In the genomic region with DNA sequence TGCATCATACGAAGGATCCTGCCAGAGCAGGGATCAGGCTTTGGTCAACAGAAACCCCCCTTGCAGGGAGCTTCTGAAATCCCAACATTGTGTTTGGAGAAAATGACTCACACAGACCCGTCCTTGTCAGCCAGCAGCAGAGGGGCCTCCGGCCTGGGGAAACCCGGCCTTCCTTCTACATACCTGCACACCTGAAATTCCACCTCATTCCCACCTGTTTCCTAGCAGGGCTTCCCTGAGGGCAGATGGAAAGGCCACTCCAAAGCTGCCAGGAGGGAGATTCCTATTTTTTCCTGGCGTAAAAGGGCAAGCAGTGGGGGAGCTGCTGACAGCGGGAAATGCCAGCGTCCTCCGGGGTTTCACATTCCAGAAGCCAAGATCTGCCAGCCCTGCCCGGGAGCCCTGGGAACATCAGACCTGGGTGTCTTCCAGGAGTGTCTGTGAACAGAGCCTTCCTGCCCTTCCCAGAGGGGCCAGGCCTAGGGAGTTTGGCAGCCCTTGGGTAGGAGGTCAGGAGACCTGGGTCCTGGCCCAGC, we compare ENCODE assay signal across 21 cellular contexts. TPM values are rescaled to one million over a fixed set of nuclear protein-coding genes. Genes with fewer than 3 reads are reported as not detected.
A peak's percentile ranks its signal among the peaks of the same experiment; 100 is the strongest.
DNase-seq lines count a peak whose midpoint lies in the region; ATAC-seq and TF ChIP-seq lines count a peak whose summit lies in the region.
"Had no signal": no experiment of that assay in that cellular context is flagged by ENCODE, and none has a peak within 500 bp of the region (broad histone marks: within the 10 kb centered on the region; RNA-seq: fewer than 3 reads in every experiment).

No MANE protein-coding gene starts in this region.

- no peaks in the 10 kb centered on the region for H3K9me3 Mint-ChIP-seq in endodermal cell
- H3K9me3 Mint-ChIP-seq: CD8-positive, alpha-beta T cell; HFFc6 had no signal

- H3K27ac ChIP-seq in right cardiac atrium (ENCODE audit: low read length) (no peak overlapping the region), PC-3 (ENCODE audit: low read length) (no peak overlapping the region), endodermal cell (ENCODE audit: low read depth, low read length) (no peak overlapping the region), trophoblast cell (ENCODE audit: low read depth, low read length) (no peak overlapping the region)
- H3K27ac ChIP-seq: BLaER1 treated with 17β-estradiol and CSF1 and Interleukin-3, amounts not matched to agents 10 nM and 100 nM had no signal

- H4K12ac ChIP-seq in trophoblast cell (ENCODE audit: low read depth, low read length) = no peak overlapping the region

- no peaks in the 10 kb centered on the region for H3K9me2 ChIP-seq in PC-3 (replicated peaks; ENCODE audit: low read length)

- H3K27ac Mint-ChIP-seq in endodermal cell = no peak overlapping the region
- H3K27ac Mint-ChIP-seq: CD8-positive, alpha-beta T cell; HFFc6 had no signal

- no peak overlapping the region for H3K23ac ChIP-seq in trophoblast cell (ENCODE audit: low read length)

- H3K36me3 Mint-ChIP-seq in endodermal cell (ENCODE audit: low read depth) = no peaks in the 10 kb centered on the region
- H3K36me3 Mint-ChIP-seq: CD8-positive, alpha-beta T cell had no signal

- no peak overlapping the region for H3K4ac ChIP-seq in trophoblast cell (ENCODE audit: low read depth, low read length)

- no peaks in the 10 kb centered on the region for H3K79me2 ChIP-seq in PC-3 (ENCODE audit: low read length)
- no peaks in the 10 kb centered on the region for H3K79me2 ChIP-seq in trophoblast cell (ENCODE audit: control insufficient read depth, insufficient read depth, low read length, poor library complexity)

- H3K9ac ChIP-seq in PC-3 (ENCODE audit: low read length) (no peak overlapping the region), endodermal cell (ENCODE audit: extremely low read depth, low read length, poor library complexity, severe bottlenecking) (no peak overlapping the region), trophoblast cell (ENCODE audit: low read length) (no peak overlapping the region)
- H3K9ac ChIP-seq: BLaER1 treated with 17β-estradiol and CSF1 and Interleukin-3, amounts not matched to agents 10 nM and 100 nM had no signal

- H3K4me1 Mint-ChIP-seq in endodermal cell = no peaks in the 10 kb centered on the region

- CTCF ChIA-PET in PC-3 (lab: Charles Lee) = no interaction called here

- no peak overlapping the region for H3K4me3 ChIP-seq in right cardiac atrium (ENCODE audit: low read length)
- H3K4me3 ChIP-seq in PC-3 (ENCODE audit: low read length) = no peak overlapping the region
- H3K4me3 ChIP-seq in endodermal cell (ENCODE audit: low read length) = no peak overlapping the region
- H3K4me3 ChIP-seq in trophoblast cell (ENCODE audit: low read depth, low read length) = no peak overlapping the region
- H3K4me3 ChIP-seq: BLaER1 treated with 17β-estradiol and CSF1 and Interleukin-3, amounts not matched to agents 10 nM and 100 nM had no signal

- H2BK120ac ChIP-seq in trophoblast cell (ENCODE audit: insufficient read depth, low read length, poor library complexity) = no peak overlapping the region

- DNase-seq in Right ventricle myocardium inferior (ENCODE audit: missing footprints) = no peak
- DNase-seq in right cardiac atrium = no peak
- DNase-seq in PC-3 = peak; percentile 43
- peak; percentile 51 for DNase-seq in endodermal cell
- DNase-seq in trophoblast cell = peak; percentile 93
- no peak for DNase-seq in AG20443 (ENCODE audit: low spot score)
- no peak for DNase-seq in DMS79 (lab: John Stamatoyannopoulos, UW)
- DNase-seq: CD8-positive, alpha-beta T cell; H7; HFFc6; KG1; NCI-H1417 treated with DMSO at 0.1 percent for 48 hours; NCI-H187 treated with DMSO at 0.1 percent for 48 hours; NCI-H226; NCI-H524; NCI-H82; RPMI8226 had no signal

- H3K36me3 ChIP-seq in PC-3 (ENCODE audit: low read depth, low read length) (no peaks in the 10 kb centered on the region), endodermal cell (ENCODE audit: control insufficient read depth, insufficient read depth, low read length) (no peaks in the 10 kb centered on the region), trophoblast cell (ENCODE audit: control insufficient read depth in 1 of 2, insufficient read depth in 2 of 2, low read length in 2 of 2) (no peaks in the 10 kb centered on the region)
- H3K36me3 ChIP-seq: BLaER1 treated with 17β-estradiol and CSF1 and Interleukin-3, amounts not matched to agents 10 nM and 100 nM had no signal

- H3K27me3 ChIP-seq in right cardiac atrium (ENCODE audit: control insufficient read depth, insufficient read depth) (no peaks in the 10 kb centered on the region), PC-3 (ENCODE audit: low read length) (0 out of 2 replicates have a peak, but pooled peaks cover 8% of the 10 kb centered on the region), endodermal cell (ENCODE audit: control insufficient read depth, insufficient read depth, low read length, poor library complexity, severe bottlenecking) (peaks cover 4% of the 10 kb centered on the region), trophoblast cell (ENCODE audit: insufficient read depth, low read length) (no peaks in the 10 kb centered on the region)

- no peak overlapping the region for H4K8ac ChIP-seq in trophoblast cell (ENCODE audit: low read depth, low read length)

- no peaks in the 10 kb centered on the region for H4K20me1 ChIP-seq in PC-3 (ENCODE audit: low read length)

- no peak overlapping the region for H4K91ac ChIP-seq in trophoblast cell (ENCODE audit: low read depth, low read length)

- H3K14ac ChIP-seq in trophoblast cell (ENCODE audit: low read length) = no peak overlapping the region

- H2AFZ ChIP-seq in PC-3 (ENCODE audit: low read length) (no peak overlapping the region), trophoblast cell (ENCODE audit: insufficient read depth, low read length, poor library complexity) (no peak overlapping the region)

- no peak overlapping the region for H2BK12ac ChIP-seq in trophoblast cell (ENCODE audit: low read length)

- POLR2A ChIA-PET in PC-3 (lab: Charles Lee; ENCODE audit: unreplicated experiment) = no interaction called here

- H3F3A ChIP-seq in PC-3 (ENCODE audit: low read length, unreplicated experiment) = no peaks in the 10 kb centered on the region

- WGBS in right cardiac atrium = 55% methylated on average over 9 of the region's 9 CpGs
- WGBS in endodermal cell (ENCODE audit: insufficient coverage in 1 of 2, insufficient read length in 1 of 2), 2 experiments = 63 to 80% methylated on average over 6 to 9 of the region's 9 CpGs
- no CpG with 5 or more reads among the region's 9 CpGs for WGBS in trophoblast cell (ENCODE audit: extremely low coverage, insufficient coverage, insufficient read length)

- H2BK5ac ChIP-seq in trophoblast cell (ENCODE audit: low read depth, low read length, poor library complexity) = no peak overlapping the region

- intact Hi-C loops in Right ventricle myocardium inferior (cut with DNase I) = no loop called here
- intact Hi-C loops in right cardiac atrium (cut with DNase I) = no loop called here
- intact Hi-C loops in PC-3 (cut with micrococcal nuclease) = no loop called here

- H3K4me1 ChIP-seq in right cardiac atrium (ENCODE audit: control insufficient read depth, insufficient read depth, low read length) = no peaks in the 10 kb centered on the region
- H3K4me1 ChIP-seq in PC-3 (ENCODE audit: insufficient read depth, low read length) = peaks cover 40% of the 10 kb centered on the region
- no peaks in the 10 kb centered on the region for H3K4me1 ChIP-seq in endodermal cell (ENCODE audit: control insufficient read depth, insufficient read depth, low read length)
- H3K4me1 ChIP-seq in trophoblast cell (ENCODE audit: control insufficient read depth in 1 of 2, insufficient read depth in 2 of 2, low read length in 2 of 2) = peaks cover 13 to 19% of the 10 kb centered on the region in 2 experiments
- H3K4me1 ChIP-seq: BLaER1 treated with 17β-estradiol and CSF1 and Interleukin-3, amounts not matched to agents 10 nM and 100 nM had no signal

- H3K27me3 Mint-ChIP-seq in endodermal cell (ENCODE audit: insufficient read depth) = peaks cover 30% of the 10 kb centered on the region

- H3K4me2 ChIP-seq in PC-3 (ENCODE audit: low read length) = no peak overlapping the region; the same call in 1 of the 2 replicates
- H3K4me2 ChIP-seq in trophoblast cell (ENCODE audit: low read length) = no peak overlapping the region
- H3K4me2 ChIP-seq: BLaER1 treated with 17β-estradiol and CSF1 and Interleukin-3, amounts not matched to agents 10 nM and 100 nM had no signal

- H3K9me3 ChIP-seq in right cardiac atrium (ENCODE audit: control insufficient read depth, low read length) (no peaks in the 10 kb centered on the region), PC-3 (ENCODE audit: low read length) (no peaks in the 10 kb centered on the region), endodermal cell (ENCODE audit: control insufficient read depth, low read length) (no peaks in the 10 kb centered on the region), trophoblast cell (ENCODE audit: insufficient read depth, low read depth, low read length) (no peaks in the 10 kb centered on the region)
- H3K9me3 ChIP-seq: BLaER1 treated with 17β-estradiol and CSF1 and Interleukin-3, amounts not matched to agents 10 nM and 100 nM had no signal

- ATAC-seq in Right ventricle myocardium inferior (peak; percentile 61), right cardiac atrium (no peak), PC-3 (no peak), GM19328 (IDR thresholded peaks at IDR 0.05; ENCODE audit: unreplicated experiment) (no peak)
- ATAC-seq: CD8-positive, alpha-beta T cell; HepG2 had no signal

- TF ChIP-seq CTCF in PC-3 (conservative IDR thresholded peaks at IDR 0.05; ENCODE audit: low read depth, low read length) (no peak), endodermal cell (conservative IDR thresholded peaks at IDR 0.05) (no peak)

- H2AK5ac ChIP-seq in trophoblast cell (ENCODE audit: low read length) = no peak overlapping the region

- no peak overlapping the region for H3K4me3 Mint-ChIP-seq in endodermal cell
- H3K4me3 Mint-ChIP-seq: CD8-positive, alpha-beta T cell; HFFc6 had no signal

- no peak overlapping the region for H3K18ac ChIP-seq in trophoblast cell (ENCODE audit: low read length)

- BruUV-seq in PC-3 (replicated peaks; lab: Mats Ljungman, UMichigan) = no TSS peak

- H3K79me1 ChIP-seq in trophoblast cell (ENCODE audit: low read length) = no peaks in the 10 kb centered on the region

RNA-seq across cellular contexts. Expression of a gene that starts 3.0 kb away (rescaled TPM):
- total RNA-seq in Right ventricle myocardium inferior (not detected), right cardiac atrium (not detected), PC-3 (2014; rRNA removed) (0.77 TPM in 1 of 2 replicates, not detected in the other), endodermal cell (not detected)
- not detected for polyA plus RNA-seq in right cardiac atrium
- not detected for polyA plus RNA-seq in endodermal cell (2013, experiment 1 of 2)
- polyA plus RNA-seq in endodermal cell (2013, experiment 2 of 2) = not detected
- polyA plus RNA-seq in trophoblast cell (2013) = 0.29 and 0.38 TPM in 2 replicates
- total RNA-seq: CD8-positive, alpha-beta T cell; H7; HepG2; HFFc6; SK-MEL-5 had no signal
- polyA plus RNA-seq: HepG2 had no signal

Comparison
In these comparisons a context has a peak if more than half of its experiments do, and no peak if none do; other contexts are left out.
1. DNase-seq: peak in PC-3 (single experiment), endodermal cell (single experiment) and trophoblast cell (2 of 2); none in Right ventricle myocardium inferior (single experiment), right cardiac atrium (0 of 3), AG20443 (single experiment) and DMS79 (single experiment).